Comparison of ENCODE assay signal across 20 cellular contexts in genomic region chr15:98666441-98666840, GRCh38. TPM values are rescaled to one million over a fixed set of nuclear protein-coding genes. Genes with fewer than 3 reads are reported as not detected.
A peak's percentile ranks its signal among the peaks of the same experiment; 100 is the strongest.
DNase-seq lines count a peak whose midpoint lies in the region; ATAC-seq, FAIRE-seq and TF ChIP-seq lines count a peak whose summit lies in the region.
"Had no signal": no experiment of that assay in that cellular context is flagged by ENCODE, and none has a peak within 500 bp of the region (broad histone marks: within the 10 kb centered on the region; RNA-seq: fewer than 3 reads in every experiment).

No MANE protein-coding gene starts in this region.

- no peak overlapping the region for H2AFZ ChIP-seq in keratinocyte (ENCODE audit: control insufficient read depth, low read length)

- H3K27ac ChIP-seq in breast epithelium (no peak overlapping the region), keratinocyte (ENCODE audit: control insufficient read depth, insufficient read depth, low read length) (peak overlapping the region; percentile 21), pancreas (no peak overlapping the region)
- H3K27ac ChIP-seq in CD4-positive, alpha-beta T cell (ENCODE audit: low read depth, low read length), result no peak overlapping the region

- no TSS peak for BruUV-seq in MCF 10A (replicated peaks; lab: Mats Ljungman, UMichigan)

- dilution Hi-C loops in keratinocyte (cut with MboI; ENCODE audit: extremely low pct_ligation_motif_present, low sequenced_read_pairs), result no loop called here

- POLR2A ChIA-PET in MCF 10A (lab: Yijun Ruan, JAX), result interaction anchor here (0.7 to 1.0 kb wide), 4 partner anchors 10 to 584 kb away, joined by 3 to 4 read pairs (median 4); no protein-coding TSS in a partner anchor
- POLR2A ChIA-PET in CD4-positive, alpha-beta T cell (lab: Charles Lee), result no interaction called here

- H3K4me1 Mint-ChIP-seq in MCF 10A (ENCODE audit: insufficient read depth, unreplicated experiment), result peaks cover 49% of the 10 kb centered on the region
- H3K4me1 Mint-ChIP-seq in T-helper 17 cell, result peaks cover 44% of the 10 kb centered on the region
- H3K4me1 Mint-ChIP-seq in CD4-positive, alpha-beta T cell (ENCODE audit: low read depth), result peaks cover 84% of the 10 kb centered on the region

- peaks cover 95% of the 10 kb centered on the region for H3K79me2 ChIP-seq in keratinocyte (ENCODE audit: control insufficient read depth, insufficient read depth, low read length)

- WGBS in pancreas, 2 donors, result 96 to 97% methylated on average over 6 of the region's 6 CpGs

- H3K27ac Mint-ChIP-seq in MCF 10A (ENCODE audit: low read depth, unreplicated experiment), result peak overlapping the region; percentile 4
- H3K27ac Mint-ChIP-seq in T-helper 17 cell, result peak overlapping the region; percentile 49
- no peak overlapping the region for H3K27ac Mint-ChIP-seq in CD4-positive, alpha-beta T cell

- H3K9me3 Mint-ChIP-seq in MCF 10A (ENCODE audit: unreplicated experiment), result no peaks in the 10 kb centered on the region
- H3K9me3 Mint-ChIP-seq in CD4-positive, alpha-beta T cell, result no peaks in the 10 kb centered on the region

- peaks cover 10% of the 10 kb centered on the region for H4K20me1 ChIP-seq in keratinocyte (ENCODE audit: control insufficient read depth, extremely low read depth, insufficient read depth, low read length)

- H3K4me1 ChIP-seq in breast epithelium, result peaks cover 8 to 30% of the 10 kb centered on the region in 2 donors
- peaks cover 38% of the 10 kb centered on the region for H3K4me1 ChIP-seq in keratinocyte (ENCODE audit: control insufficient read depth, extremely low read depth, insufficient read depth, low read length)
- H3K4me1 ChIP-seq in pancreas, result peaks cover 18 to 20% (median 18%) of the 10 kb centered on the region in 3 donors

- no peak overlapping the region for H3K9ac ChIP-seq in keratinocyte (ENCODE audit: control insufficient read depth, extremely low read depth, insufficient read depth, low read length)

- no peaks in the 10 kb centered on the region for H3K27me3 ChIP-seq in breast epithelium
- no peaks in the 10 kb centered on the region for H3K27me3 ChIP-seq in keratinocyte (ENCODE audit: control insufficient read depth, extremely low read depth, insufficient read depth, low read length)
- no peaks in the 10 kb centered on the region for H3K27me3 ChIP-seq in CD4-positive, alpha-beta T cell (ENCODE audit: control insufficient read depth, insufficient read depth, low read length)
- no peaks in the 10 kb centered on the region for H3K27me3 ChIP-seq in pancreas

- intact Hi-C loops in MCF 10A (cut with micrococcal nuclease) (no loop called here), breast epithelium (cut with DNase I; ENCODE audit: low total_unique reads) (no loop called here), pancreas (cut with DNase I) (loop anchor here in 1 of 3 donors (10.0 kb wide), 1 partner anchor 108 kb away; no protein-coding TSS in a partner anchor)
- intact Hi-C loops in CD4-positive, alpha-beta T cell (cut with DNase I, micrococcal nuclease), result no loop called here

- no peak for TF ChIP-seq CTCF in MCF 10A (IDR thresholded peaks at IDR 0.05; ENCODE audit: unreplicated experiment)
- no peak for TF ChIP-seq CTCF in breast epithelium (IDR thresholded peaks at IDR 0.05)
- TF ChIP-seq CTCF in keratinocyte (optimal IDR thresholded peaks at IDR 0.05 in 1 of 3, IDR thresholded peaks at IDR 0.05 in 1 of 3, conservative IDR thresholded peaks at IDR 0.05 in 1 of 3; ENCODE audit: extremely low read depth in 1 of 3, insufficient read depth in 2 of 3, low read length in 3 of 3), result no peak
- no peak for TF ChIP-seq CTCF in CD4-positive, alpha-beta T cell (IDR thresholded peaks at IDR 0.05)
- TF ChIP-seq CTCF in pancreas (IDR thresholded peaks at IDR 0.05), result no peak

- ATAC-seq in T-helper 17 cell (no peak), pancreas (no peak)
- no peak for ATAC-seq in CD4-positive, alpha-beta T cell (ENCODE audit: poor library complexity)

- H3K27me3 Mint-ChIP-seq in MCF 10A (ENCODE audit: insufficient read depth, unreplicated experiment) (no peaks in the 10 kb centered on the region), T-helper 17 cell (peaks cover 32% of the 10 kb centered on the region)
- no peaks in the 10 kb centered on the region for H3K27me3 Mint-ChIP-seq in CD4-positive, alpha-beta T cell

- FAIRE-seq in keratinocyte (lab: Jason Lieb, UNC) (no peak), pancreas (lab: Jason Lieb, UNC) (no peak)
- FAIRE-seq: GM12892 had no signal

- H3K4me3 ChIP-seq in breast epithelium, result no peak overlapping the region
- H3K4me3 ChIP-seq in keratinocyte (ENCODE audit: control insufficient read depth in 2 of 3, extremely low read depth in 1 of 3, insufficient read depth in 2 of 3, low read depth in 1 of 3, low read length in 3 of 3), result no peak overlapping the region
- no peak overlapping the region for H3K4me3 ChIP-seq in pancreas

- CTCF ChIA-PET in MCF 10A (lab: Yijun Ruan, JAX), result interaction anchor here (0.6 to 1.4 kb wide), 8 partner anchors 8 to 410 kb away, joined by 3 to 5 read pairs (median 4); no protein-coding TSS in a partner anchor
- CTCF ChIA-PET in CD4-positive, alpha-beta T cell (lab: Charles Lee), result interaction anchor here (1.0 kb wide), 1 partner anchor 148 kb away, joined by 3 read pairs; no protein-coding TSS in a partner anchor

- H3K36me3 ChIP-seq in breast epithelium (no peaks in the 10 kb centered on the region), keratinocyte (ENCODE audit: control insufficient read depth in 2 of 2, extremely low read depth in 1 of 2, insufficient read depth in 2 of 2, low read length in 2 of 2) (peaks cover 0 to 8% of the 10 kb centered on the region in 2 experiments), pancreas (no peaks in the 10 kb centered on the region)

- H3K9me3 ChIP-seq in breast epithelium, result no peaks in the 10 kb centered on the region
- H3K9me3 ChIP-seq in T-helper 17 cell (ENCODE audit: control insufficient read depth, low read length, poor library complexity, severe bottlenecking), result no peaks in the 10 kb centered on the region
- H3K9me3 ChIP-seq in keratinocyte (ENCODE audit: control insufficient read depth, low read depth, low read length), result no peaks in the 10 kb centered on the region
- no peaks in the 10 kb centered on the region for H3K9me3 ChIP-seq in CD4-positive, alpha-beta T cell (ENCODE audit: control insufficient read depth, low read length)
- no peaks in the 10 kb centered on the region for H3K9me3 ChIP-seq in pancreas

- H3K9me1 ChIP-seq in keratinocyte (ENCODE audit: control insufficient read depth, extremely low read depth, insufficient read depth, low read length), result peaks cover 12% of the 10 kb centered on the region

- no peak overlapping the region for H3K4me2 ChIP-seq in keratinocyte (ENCODE audit: control insufficient read depth, extremely low read depth, insufficient read depth, low read depth, low read length)

- no peak for TF ChIP-seq POLR2A in breast epithelium (IDR thresholded peaks at IDR 0.05)

- DNase-seq in MCF 10A (ENCODE audit: unreplicated experiment) (no peak), breast epithelium (ENCODE audit: low spot score in 2 of 2) (no peak), T-helper 17 cell (no peak), keratinocyte (ENCODE audit: low read depth, low spot score) (no peak), foreskin melanocyte (no peak), pancreas (no peak)
- no peak for DNase-seq in stimulated activated naive CD4-positive, alpha-beta T cell (lab: John Stamatoyannopoulos, UW)
- no peak for DNase-seq in CD4-positive, alpha-beta T cell
- DNase-seq: C1 segment of cervical spinal cord, COR-L47, DMS153, H7, KBM-7, NCI-H1436, NCI-H2029, NCI-H2171, NCI-H446, OCI-M1, RPMI8226 had no signal

- H3K36me3 Mint-ChIP-seq in MCF 10A (ENCODE audit: insufficient read depth, unreplicated experiment), result peaks cover 22% of the 10 kb centered on the region
- peaks cover 15% of the 10 kb centered on the region for H3K36me3 Mint-ChIP-seq in T-helper 17 cell (ENCODE audit: low read depth)
- no peaks in the 10 kb centered on the region for H3K36me3 Mint-ChIP-seq in CD4-positive, alpha-beta T cell (ENCODE audit: low read depth)

- H3K4me3 Mint-ChIP-seq in MCF 10A (ENCODE audit: unreplicated experiment) (no peak overlapping the region), T-helper 17 cell (peak overlapping the region; percentile 22)
- no peak overlapping the region for H3K4me3 Mint-ChIP-seq in CD4-positive, alpha-beta T cell

RNA-seq across cellular contexts. Expression of gene IGF1R, which starts 18.1 kb away (rescaled TPM):
- 50.7 and 53.3 TPM in 2 replicates for total RNA-seq in MCF 10A (2022)
- total RNA-seq in breast epithelium, result 100 to 1,000 TPM in 2 of 3 donors, 10 to 100 TPM in 1; 61.8 to 146 (median 103) TPM
- 10 to 100 TPM; 13.7 to 27.1 TPM for total RNA-seq in T-helper 17 cell
- 13.3 to 30.0 TPM (median 14.5 TPM) in 3 replicates for polyA plus RNA-seq in keratinocyte
- 11.4 TPM for polyA plus RNA-seq in keratinocyte (2011; ENCODE audit: low read depth)
- 11.8 and 16.3 TPM in 2 replicates for polyA plus RNA-seq in keratinocyte (2011; cell fraction: cytosol; rRNA removed)
- 128 and 154 TPM in 2 replicates for polyA plus RNA-seq in keratinocyte (2011; cell fraction: nucleus; rRNA removed)
- polyA plus RNA-seq in keratinocyte (2012; ENCODE audit: low replicate concordance), result 16.4 and 36.9 TPM in 2 replicates
- polyA minus RNA-seq in keratinocyte, result 90.6 to 247 TPM (median 137 TPM) in 3 replicates
- polyA minus RNA-seq in keratinocyte (2011; cell fraction: cytosol; rRNA and poly(A)+ RNA removed), result 58.3 TPM
- 247 and 446 TPM in 2 replicates for polyA minus RNA-seq in keratinocyte (2011; cell fraction: nucleus; rRNA and poly(A)+ RNA removed)
- total RNA-seq in CD4-positive, alpha-beta T cell, result 10 to 100 TPM; 39.2 to 40.3 TPM
- total RNA-seq in pancreas, result 10 to 100 TPM; 29.9 to 50.3 (median 36.7) TPM
- 1 to 10 TPM; 8.1 to 8.8 TPM for polyA plus RNA-seq in pancreas
